In genomic region chrX:623599-624323, GRCh38 we compare ENCODE assay signal across 13 cellular contexts. TPM values are rescaled to one million over a fixed set of nuclear protein-coding genes. Genes with fewer than 3 reads are reported as not detected.
DNase-seq lines count a peak whose midpoint lies in the region; ATAC-seq, FAIRE-seq and TF ChIP-seq lines count a peak whose summit lies in the region.
"Had no signal": no experiment of that assay in that cellular context is flagged by ENCODE, and none has a peak within 500 bp of the region (broad histone marks: within the 10 kb centered on the region; RNA-seq: fewer than 3 reads in every experiment).

No MANE protein-coding gene starts in this region.

- peak; percentile 4 for DNase-seq in CD1c-positive myeloid dendritic cell (ENCODE audit: extremely low spot score)
- DNase-seq in endodermal cell: peak; percentile 83
- no peak for DNase-seq in neural crest cell (ENCODE audit: low read depth, low spot score)
- DNase-seq in NCI-H345 (lab: John Stamatoyannopoulos, UW): no peak
- DNase-seq in GM12891 (ENCODE audit: insufficient read length, low spot score): no peak
- DNase-seq in NCI-H774 (lab: John Stamatoyannopoulos, UW): no peak
- DNase-seq: cerebellar nuclear complex, esophagus squamous epithelium, NCI-H1930 had no signal

- no peak for TF ChIP-seq POLR2A in GM12891 (IDR thresholded peaks at IDR 0.05; ENCODE audit: low read depth, low read length)

- H3K27ac ChIP-seq in HUES64 (ENCODE audit: low read depth, low read length): no peak overlapping the region
- no peak overlapping the region for H3K27ac ChIP-seq in endodermal cell (ENCODE audit: low read depth, low read length)
- H3K27ac ChIP-seq: BLaER1 treated with 17β-estradiol and CSF1 and Interleukin-3, amounts not matched to agents 10 nM and 100 nM; esophagus squamous epithelium had no signal

- peaks cover 95% of the 10 kb centered on the region for H3K27me3 Mint-ChIP-seq in endodermal cell (ENCODE audit: insufficient read depth)
- peaks cover 89% of the 10 kb centered on the region for H3K27me3 Mint-ChIP-seq in neural crest cell (ENCODE audit: low read depth)

- ATAC-seq in GM21390 (IDR thresholded peaks at IDR 0.05; ENCODE audit: unreplicated experiment): no peak

- no peaks in the 10 kb centered on the region for H3K9me3 Mint-ChIP-seq in endodermal cell
- H3K9me3 Mint-ChIP-seq in neural crest cell: no peaks in the 10 kb centered on the region

- H3K36me3 Mint-ChIP-seq in endodermal cell (ENCODE audit: low read depth) (no peaks in the 10 kb centered on the region), neural crest cell (ENCODE audit: low read depth) (no peaks in the 10 kb centered on the region)

- no peak for FAIRE-seq in GM12891 (lab: Jason Lieb, UNC)

- H3K4me3 ChIP-seq in HUES64 (ENCODE audit: low read length) (peak overlapping the region; percentile 35), endodermal cell (ENCODE audit: low read length) (no peak overlapping the region)
- H3K4me3 ChIP-seq: BLaER1 treated with 17β-estradiol and CSF1 and Interleukin-3, amounts not matched to agents 10 nM and 100 nM; esophagus squamous epithelium had no signal

- H3K4me1 Mint-ChIP-seq in endodermal cell (peaks cover 6% of the 10 kb centered on the region), neural crest cell (peaks cover 12% of the 10 kb centered on the region)

- peaks cover 98% of the 10 kb centered on the region for H3K27me3 ChIP-seq in HUES64 (ENCODE audit: insufficient read depth, low read length)
- H3K27me3 ChIP-seq in endodermal cell (ENCODE audit: control insufficient read depth, insufficient read depth, low read length, poor library complexity, severe bottlenecking): peaks cover 99% of the 10 kb centered on the region

- H3K27ac Mint-ChIP-seq in endodermal cell (no peak overlapping the region), neural crest cell (ENCODE audit: unreplicated experiment) (no peak overlapping the region)
- H3K27ac Mint-ChIP-seq: IgD-negative memory B cell had no signal

- no peak overlapping the region for H3K9ac ChIP-seq in HUES64 (ENCODE audit: low read depth, low read length)
- no peak overlapping the region for H3K9ac ChIP-seq in endodermal cell (ENCODE audit: extremely low read depth, low read length, poor library complexity, severe bottlenecking)
- H3K9ac ChIP-seq: BLaER1 treated with 17β-estradiol and CSF1 and Interleukin-3, amounts not matched to agents 10 nM and 100 nM had no signal

- no peak for TF ChIP-seq CTCF in endodermal cell (conservative IDR thresholded peaks at IDR 0.05)
- TF ChIP-seq CTCF in neural crest cell (conservative IDR thresholded peaks at IDR 0.05): no peak

- peak overlapping the region; percentile 39 for H3K4me3 Mint-ChIP-seq in endodermal cell
- H3K4me3 Mint-ChIP-seq in neural crest cell: peak overlapping the region; percentile 19

- H3K4me1 ChIP-seq in HUES64 (ENCODE audit: insufficient read depth, low read length): peaks cover 9% of the 10 kb centered on the region
- no peaks in the 10 kb centered on the region for H3K4me1 ChIP-seq in endodermal cell (ENCODE audit: control insufficient read depth, insufficient read depth, low read length)

- under 1% methylated on average over 50 of the region's 50 CpGs for WGBS in HUES64
- 1 to 2% methylated on average over 24 to 50 of the region's 50 CpGs for WGBS in endodermal cell (ENCODE audit: insufficient coverage in 1 of 2, insufficient read length in 1 of 2), 2 experiments

- H3K9me3 ChIP-seq in HUES64 (ENCODE audit: insufficient read depth, low read depth, low read length) (no peaks in the 10 kb centered on the region), endodermal cell (ENCODE audit: control insufficient read depth, low read length) (no peaks in the 10 kb centered on the region)
- H3K9me3 ChIP-seq: esophagus squamous epithelium had no signal

- no peaks in the 10 kb centered on the region for H3K36me3 ChIP-seq in HUES64 (ENCODE audit: insufficient read depth, low read length)
- no peaks in the 10 kb centered on the region for H3K36me3 ChIP-seq in endodermal cell (ENCODE audit: control insufficient read depth, insufficient read depth, low read length)
- H3K36me3 ChIP-seq: BLaER1 treated with 17β-estradiol and CSF1 and Interleukin-3, amounts not matched to agents 10 nM and 100 nM; esophagus squamous epithelium had no signal

TF ChIP-seq in GM12891, 5 proteins besides CTCF, POLR2A, EP300 and RAD21:
- no peak for TF ChIP-seq POU2F2 (IDR thresholded peaks at IDR 0.05; ENCODE audit: low read depth, low read length)
- TF ChIP-seq SPI1 (IDR thresholded peaks at IDR 0.05; ENCODE audit: low read depth, low read length): no peak
- TF ChIP-seq TAF1 (IDR thresholded peaks at IDR 0.05; ENCODE audit: low read depth, low read length): no peak
- no peak for TF ChIP-seq PAX5 (IDR thresholded peaks at IDR 0.05; ENCODE audit: insufficient read depth, low read length, severe bottlenecking)
- no peak for TF ChIP-seq POLR2AphosphoS5 (IDR thresholded peaks at IDR 0.05; ENCODE audit: low read depth, low read length)

RNA-seq across cellular contexts. Expression of gene SHOX, which starts 6.8 kb away (rescaled TPM):
- 0.10 TPM for polyA plus RNA-seq in HUES64 (2013, experiment 1 of 2)
- polyA plus RNA-seq in HUES64 (2013, experiment 2 of 2): 0.06 TPM
- total RNA-seq in endodermal cell (not detected), neural crest cell (0.14 and 0.16 TPM in 2 replicates)
- 0.14 TPM for polyA plus RNA-seq in endodermal cell (2013, experiment 1 of 2)
- 0.37 TPM for polyA plus RNA-seq in endodermal cell (2013, experiment 2 of 2)
- not detected for polyA plus RNA-seq in GM12891 (2012; ENCODE audit: low read depth, missing spikeins)
- polyA plus RNA-seq: IgD-negative memory B cell had no signal

Comparison
In these comparisons a context has a peak if more than half of its experiments do, and no peak if none do; other contexts are left out.
1. DNase-seq: peak in CD1c-positive myeloid dendritic cell (single experiment) and endodermal cell (single experiment); none in neural crest cell (single experiment), NCI-H345 (single experiment), GM12891 (single experiment) and NCI-H774 (single experiment).